Comparison of ENCODE assay signal across 8 cellular contexts in the genomic region with DNA sequence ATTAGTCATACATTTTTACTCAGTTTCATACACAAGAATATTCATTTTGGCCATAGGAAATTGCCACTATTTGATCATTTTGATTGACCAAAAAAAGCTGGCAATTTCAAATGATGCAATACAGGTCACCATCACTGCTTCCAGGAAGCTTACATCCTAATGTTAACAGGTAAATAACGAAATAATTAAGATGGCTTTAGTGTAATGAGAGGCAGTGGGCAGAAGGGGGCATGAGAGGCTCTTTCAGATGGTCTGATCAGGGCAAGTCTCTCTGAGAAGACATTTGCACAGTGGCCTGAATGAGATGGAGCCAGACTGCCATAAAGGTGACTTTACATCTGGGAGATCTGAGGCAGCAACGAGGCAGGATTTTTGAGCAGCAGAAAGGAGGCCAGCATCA.
DNase-seq lines count a peak whose midpoint lies in the region; ATAC-seq and TF ChIP-seq lines count a peak whose summit lies in the region.

No MANE protein-coding gene starts in this region.

- H3K4me1 ChIP-seq in esophagus squamous epithelium (peaks cover 0 to 12% (median 0%) of the 10 kb centered on the region in 3 donors), neural progenitor cell (no peaks in the 10 kb centered on the region)

- H2AFZ ChIP-seq in neural progenitor cell (replicated peaks), result no peak overlapping the region

- H3K27me3 Mint-ChIP-seq in neural progenitor cell (ENCODE audit: insufficient read depth, low read depth), result no peaks in the 10 kb centered on the region

- WGBS in esophagus squamous epithelium, 2 donors, result 26 to 34% methylated on average over 2 of the region's 2 CpGs

- H3K36me3 Mint-ChIP-seq in neural progenitor cell, result no peaks in the 10 kb centered on the region

- peak; percentile 86 for TF ChIP-seq CTCF in VCaP (conservative IDR thresholded peaks at IDR 0.05)
- peak in 4 of 6 experiments; percentile 40 to 58 (median 49) for TF ChIP-seq CTCF in esophagus squamous epithelium (IDR thresholded peaks at IDR 0.05)
- TF ChIP-seq CTCF in neural progenitor cell (IDR thresholded peaks at IDR 0.05), result peak; percentile 74

- H3K27ac Mint-ChIP-seq in neural progenitor cell, result no peak overlapping the region

- H3K9me3 Mint-ChIP-seq in neural progenitor cell, result no peaks in the 10 kb centered on the region

- TF ChIP-seq POLR2A in esophagus squamous epithelium (IDR thresholded peaks at IDR 0.05), result no peak

- no peak overlapping the region for H3K9ac ChIP-seq in neural progenitor cell

- H3K4me3 ChIP-seq in esophagus squamous epithelium, result no peak overlapping the region
- no peak overlapping the region for H3K4me3 ChIP-seq in neural progenitor cell

- H3K27ac ChIP-seq in VCaP (no peak overlapping the region), esophagus squamous epithelium (no peak overlapping the region), neural progenitor cell (no peak overlapping the region)

- no peaks in the 10 kb centered on the region for H4K20me1 ChIP-seq in neural progenitor cell (ENCODE audit: low read depth)

- ATAC-seq in GM18868 (IDR thresholded peaks at IDR 0.05; ENCODE audit: unreplicated experiment) (peak; percentile 75), HG02981 (IDR thresholded peaks at IDR 0.05; ENCODE audit: unreplicated experiment) (peak; percentile 78)

- H3K27me3 ChIP-seq in esophagus squamous epithelium (no peaks in the 10 kb centered on the region), neural progenitor cell (no peaks in the 10 kb centered on the region)

- no peaks in the 10 kb centered on the region for H3K9me3 ChIP-seq in esophagus squamous epithelium
- H3K9me3 ChIP-seq in neural progenitor cell (ENCODE audit: low read depth), result no peaks in the 10 kb centered on the region

- peaks cover 16% of the 10 kb centered on the region for H3K4me1 Mint-ChIP-seq in neural progenitor cell

- H3K36me3 ChIP-seq in esophagus squamous epithelium (no peaks in the 10 kb centered on the region), neural progenitor cell (no peaks in the 10 kb centered on the region)

- H3K4me2 ChIP-seq in neural progenitor cell, result no peak overlapping the region

- no peaks in the 10 kb centered on the region for H3F3A ChIP-seq in neural progenitor cell (ENCODE audit: low read depth)

- H3K4me3 Mint-ChIP-seq in neural progenitor cell, result no peak overlapping the region

- intact Hi-C loops in esophagus squamous epithelium (cut with DNase I), result loop anchor here (10.0 kb wide), 1 partner anchor 262 kb away; no protein-coding TSS in a partner anchor

- DNase-seq in CD1c-positive myeloid dendritic cell (ENCODE audit: extremely low spot score), result peak; percentile 38
- DNase-seq in NCI-H2029 treated with DMSO at 0.1 percent for 48 hours (lab: John Stamatoyannopoulos, UW), result peak; percentile 69
- no peak for DNase-seq in esophagus squamous epithelium (lab: John Stamatoyannopoulos, UW)
- DNase-seq in neural progenitor cell (ENCODE audit: low spot score), result peak; percentile 71
- no peak for DNase-seq in activated gamma-delta T cell treated with Interleukin-2 at 50 U/mL for 16 hours

- no peaks in the 10 kb centered on the region for H3K79me2 ChIP-seq in neural progenitor cell (ENCODE audit: low read depth)

Comparison
In these comparisons a context has a peak if more than half of its experiments do, and no peak if none do; other contexts are left out.
1. DNase-seq: peak in CD1c-positive myeloid dendritic cell (single experiment), NCI-H2029 treated with DMSO at 0.1 percent for 48 hours (single experiment) and neural progenitor cell (single experiment); none in esophagus squamous epithelium (single experiment) and activated gamma-delta T cell treated with Interleukin-2 at 50 U/mL for 16 hours (single experiment).
2. Peak in every context shown above with its lines, with median percentiles within 50 percentile points of each other: CTCF ChIP-seq.